In genomic region chr9:120715331-120715924, GRCh38 we compare ENCODE assay signal across 8 cellular contexts. TPM values are rescaled to one million over a fixed set of nuclear protein-coding genes. Genes with fewer than 3 reads are reported as not detected.
DNase-seq lines count a peak whose midpoint lies in the region; ATAC-seq and TF ChIP-seq lines count a peak whose summit lies in the region.

No MANE protein-coding gene starts in this region.

- CTCF ChIA-PET in GM10248 (lab: Yijun Ruan, JAX), result interaction anchor here (0.9 to 1.2 kb wide), 3 partner anchors 11 to 98 kb away, joined by 3 read pairs; no protein-coding TSS in a partner anchor

- intact Hi-C loops in esophagus muscularis mucosa (cut with DNase I), result loop anchor here (5.0 kb wide), 1 partner anchor 77 kb away; the partner anchor contains the start of gene FBXW2
- intact Hi-C loops in natural killer cell (cut with micrococcal nuclease), result loop anchor here (2.0 kb wide), 1 partner anchor 135 kb away; the partner anchor contains the start of gene CDK5RAP2

- no peaks in the 10 kb centered on the region for H3K27me3 ChIP-seq in esophagus muscularis mucosa

- H3K27ac ChIP-seq in esophagus muscularis mucosa (replicated peaks in 1 of 4), result peak overlapping the region; percentile 83 to 87 (median 84)

- no peak for ATAC-seq in natural killer cell
- ATAC-seq in GM18909 (IDR thresholded peaks at IDR 0.05; ENCODE audit: poor library complexity, unreplicated experiment), result no peak

- H3K4me1 Mint-ChIP-seq in natural killer cell, result peaks cover 24 to 35% of the 10 kb centered on the region in 2 donors

- peak overlapping the region; percentile 45 for H3K4me3 Mint-ChIP-seq in natural killer cell

- no peaks in the 10 kb centered on the region for H3K36me3 Mint-ChIP-seq in natural killer cell

- H3K27ac Mint-ChIP-seq in natural killer cell, result peak overlapping the region in 1 of 2 donors; percentile 90

- DNase-seq in DMS 273 (lab: John Stamatoyannopoulos, UW; ENCODE audit: unreplicated experiment), result peak; percentile 49
- DNase-seq in DMS 273 treated with DMSO at 0.1 percent for 48 hours (lab: John Stamatoyannopoulos, UW), result no peak
- DNase-seq in SK-MEL-5 (ENCODE audit: low read depth, low spot score), result peak; percentile 60
- DNase-seq in esophagus muscularis mucosa (ENCODE audit: extremely low spot score), result no peak
- no peak for DNase-seq in natural killer cell
- no peak for DNase-seq in GM10248 (ENCODE audit: extremely low spot score)
- DNase-seq in NCI-H2196 (lab: John Stamatoyannopoulos, UW; ENCODE audit: unreplicated experiment), result no peak

- H3K9me3 Mint-ChIP-seq in natural killer cell, result no peaks in the 10 kb centered on the region

- H3K36me3 ChIP-seq in esophagus muscularis mucosa, result no peaks in the 10 kb centered on the region

- peak overlapping the region; percentile 67 to 91 (median 86) for H3K4me3 ChIP-seq in esophagus muscularis mucosa

- 41% methylated on average over 11 of the region's 14 CpGs for WGBS in esophagus muscularis mucosa

- TF ChIP-seq CTCF in esophagus muscularis mucosa (IDR thresholded peaks at IDR 0.05), result no peak
- TF ChIP-seq CTCF in natural killer cell (IDR thresholded peaks at IDR 0.05), result no peak
- no peak for TF ChIP-seq CTCF in GM10248 (IDR thresholded peaks at IDR 0.05; ENCODE audit: control extremely low read depth, extremely low read depth, low read depth, missing control alignments)

- H3K4me1 ChIP-seq in esophagus muscularis mucosa, result peaks cover 12 to 46% (median 41%) of the 10 kb centered on the region in 4 donors

- POLR2A ChIA-PET in GM10248 (lab: Yijun Ruan, JAX), result no interaction called here

- H3K9me3 ChIP-seq in esophagus muscularis mucosa, result no peaks in the 10 kb centered on the region

- no peak for TF ChIP-seq EP300 in esophagus muscularis mucosa (IDR thresholded peaks at IDR 0.05)

- in situ Hi-C loops in SK-MEL-5 (cut with HindIII; ENCODE audit: low pct_unique_long_range_greater_than_20kb, low sequenced_read_pairs), result no loop called here

- H3K27me3 Mint-ChIP-seq in natural killer cell (ENCODE audit: low read depth in 2 of 2), result no peaks in the 10 kb centered on the region

- TF ChIP-seq POLR2A in esophagus muscularis mucosa (IDR thresholded peaks at IDR 0.05; ENCODE audit: low read depth), result no peak

RNA-seq across cellular contexts. Expression of gene MEGF9, which starts 1.2 kb away (rescaled TPM):
- total RNA-seq in SK-MEL-5 (2014; rRNA removed; shearing (Covaris generic)), result 23.6 and 24.1 TPM in 2 replicates
- polyA plus RNA-seq in SK-MEL-5 (2015; cell fraction: cytosol; rRNA removed), result 25.3 and 35.6 TPM in 2 replicates
- 6.6 and 8.9 TPM in 2 replicates for polyA plus RNA-seq in SK-MEL-5 (2015; cell fraction: nucleus; rRNA removed)
- total RNA-seq in esophagus muscularis mucosa (10 to 100 TPM; 17.1 to 23.1 (median 18.9) TPM), natural killer cell (10 to 100 TPM; 17.5 to 25.9 (median 22.3) TPM)

Comparison
In these comparisons a context has a peak if more than half of its experiments do, and no peak if none do; other contexts are left out.
1. DNase-seq: peak in DMS 273 (single experiment) and SK-MEL-5 (single experiment); none in DMS 273 treated with DMSO at 0.1 percent for 48 hours (single experiment), esophagus muscularis mucosa (single experiment), natural killer cell (single experiment), GM10248 (single experiment) and NCI-H2196 (single experiment).